ENCODE assay signal across 14 cellular contexts in the genomic region with DNA sequence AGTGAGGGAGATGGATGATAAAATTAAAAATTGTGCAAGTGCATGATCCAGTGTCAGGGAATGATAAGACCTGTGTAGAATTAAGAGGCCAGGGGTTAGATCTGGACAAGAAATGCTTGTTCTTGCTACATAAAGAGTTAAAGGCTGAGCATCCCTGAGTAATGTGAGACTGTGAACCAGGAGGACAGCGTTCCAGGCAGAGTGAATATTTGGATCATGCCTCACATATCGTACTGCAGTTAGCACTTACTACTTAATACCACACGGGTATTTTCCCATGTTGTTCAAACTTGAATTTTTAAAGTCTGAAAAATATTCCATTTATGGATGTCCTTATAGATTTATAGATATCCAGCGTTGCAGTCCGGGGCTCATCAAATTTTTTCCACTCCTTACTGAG.
"Had no signal": no experiment of that assay in that cellular context is flagged by ENCODE, and none has a peak within 500 bp of the region (broad histone marks: within the 10 kb centered on the region; RNA-seq: fewer than 3 reads in every experiment).

No MANE protein-coding gene starts in this region.

- H3K4me1 ChIP-seq: ascending aorta, right lobe of liver, spleen had no signal

- H3K36me3 ChIP-seq: ascending aorta, cardiac muscle cell, right lobe of liver, spleen, WERI-Rb-1 had no signal

- ATAC-seq: activated CD8-positive, alpha-beta memory T cell treated with anti-CD3 and anti-CD28 coated beads, Interleukin-2, amount 10 ng/mL, durations not matched to agents 7 days and 5 days; activated naive CD8-positive, alpha-beta T cell treated with anti-CD3 and anti-CD28 coated beads, Interleukin-2, amount 50 U/mL, for 24 hours; right lobe of liver; stimulated activated effector memory CD8-positive, alpha-beta T cell treated with anti-CD3 and anti-CD28 coated beads, Interleukin-12 subunit alpha, Interleukin-12 subunit beta, amount 100 ng/mL, for 72 hours had no signal

- H3K27ac ChIP-seq: ascending aorta, cardiac muscle cell, right lobe of liver, spleen, WERI-Rb-1 had no signal

- H3K4me3 ChIP-seq: ascending aorta, cardiac muscle cell, dorsolateral prefrontal cortex, right lobe of liver, spleen had no signal

- H3K27me3 ChIP-seq: ascending aorta, cardiac muscle cell, right lobe of liver had no signal

- H3K9me3 ChIP-seq: ascending aorta, right lobe of liver, spleen had no signal

- DNase-seq: activated CD4-positive, alpha-beta memory T cell treated with anti-CD3 and anti-CD28 coated beads for 36 hours; activated CD8-positive, alpha-beta memory T cell treated with anti-CD3 and anti-CD28 coated beads, Interleukin-2, amount 10 ng/mL, durations not matched to agents 7 days and 5 days; activated naive CD4-positive, alpha-beta T cell treated with anti-CD3 and anti-CD28 coated beads for 36 hours; activated naive CD8-positive, alpha-beta T cell treated with anti-CD3 and anti-CD28 coated beads, Interleukin-2, amount 50 U/mL, for 24 hours; activated T-cell treated with anti-CD3 and anti-CD28 coated beads, Interleukin-2, amount 50 U/mL, for 1 hour; endodermal cell; erythroblast; right lobe of liver; spleen; WERI-Rb-1 had no signal
